In genomic region chr7:131655447-131655846, GRCh38 we compare ENCODE assay signal across 1 cellular context.
TF ChIP-seq lines count a peak whose summit lies in the region.

No MANE protein-coding gene starts in this region.

TF ChIP-seq in GM23338, 12 proteins besides CTCF, POLR2A, EP300 and RAD21 (continued from another document):
- TF ChIP-seq ETS1 (IDR thresholded peaks at IDR 0.05) (no peak), STAT1 (IDR thresholded peaks at IDR 0.05; ENCODE audit: unreplicated experiment) (no peak), POLR2AphosphoS5 (IDR thresholded peaks at IDR 0.05; ENCODE audit: low read depth) (no peak), EZH2phosphoT487 (IDR thresholded peaks at IDR 0.05; ENCODE audit: unreplicated experiment) (no peak), EZH2 (IDR thresholded peaks at IDR 0.05; ENCODE audit: low read depth, unreplicated experiment) (no peak), ZNF331 (CRISPR knock-in tag; IDR thresholded peaks at IDR 0.05; ENCODE audit: low read depth) (no peak), ZNF114 (CRISPR knock-in tag; IDR thresholded peaks at IDR 0.05) (no peak), CREB1 (CRISPR knock-in tag; IDR thresholded peaks at IDR 0.05; ENCODE audit: low read depth) (no peak), JUNB (IDR thresholded peaks at IDR 0.05; ENCODE audit: unreplicated experiment) (no peak), NANOG (IDR thresholded peaks at IDR 0.05; ENCODE audit: borderline replicate concordance) (no peak)
- TF ChIP-seq, protein P1, sequence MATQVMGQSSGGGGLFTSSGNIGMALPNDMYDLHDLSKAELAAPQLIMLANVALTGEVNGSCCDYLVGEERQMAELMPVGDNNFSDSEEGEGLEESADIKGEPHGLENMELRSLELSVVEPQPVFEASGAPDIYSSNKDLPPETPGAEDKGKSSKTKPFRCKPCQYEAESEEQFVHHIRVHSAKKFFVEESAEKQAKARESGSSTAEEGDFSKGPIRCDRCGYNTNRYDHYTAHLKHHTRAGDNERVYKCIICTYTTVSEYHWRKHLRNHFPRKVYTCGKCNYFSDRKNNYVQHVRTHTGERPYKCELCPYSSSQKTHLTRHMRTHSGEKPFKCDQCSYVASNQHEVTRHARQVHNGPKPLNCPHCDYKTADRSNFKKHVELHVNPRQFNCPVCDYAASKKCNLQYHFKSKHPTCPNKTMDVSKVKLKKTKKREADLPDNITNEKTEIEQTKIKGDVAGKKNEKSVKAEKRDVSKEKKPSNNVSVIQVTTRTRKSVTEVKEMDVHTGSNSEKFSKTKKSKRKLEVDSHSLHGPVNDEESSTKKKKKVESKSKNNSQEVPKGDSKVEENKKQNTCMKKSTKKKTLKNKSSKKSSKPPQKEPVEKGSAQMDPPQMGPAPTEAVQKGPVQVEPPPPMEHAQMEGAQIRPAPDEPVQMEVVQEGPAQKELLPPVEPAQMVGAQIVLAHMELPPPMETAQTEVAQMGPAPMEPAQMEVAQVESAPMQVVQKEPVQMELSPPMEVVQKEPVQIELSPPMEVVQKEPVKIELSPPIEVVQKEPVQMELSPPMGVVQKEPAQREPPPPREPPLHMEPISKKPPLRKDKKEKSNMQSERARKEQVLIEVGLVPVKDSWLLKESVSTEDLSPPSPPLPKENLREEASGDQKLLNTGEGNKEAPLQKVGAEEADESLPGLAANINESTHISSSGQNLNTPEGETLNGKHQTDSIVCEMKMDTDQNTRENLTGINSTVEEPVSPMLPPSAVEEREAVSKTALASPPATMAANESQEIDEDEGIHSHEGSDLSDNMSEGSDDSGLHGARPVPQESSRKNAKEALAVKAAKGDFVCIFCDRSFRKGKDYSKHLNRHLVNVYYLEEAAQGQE (IDR thresholded peaks at IDR 0.05; ENCODE audit: unreplicated experiment), result no peak
